In the genomic region with DNA sequence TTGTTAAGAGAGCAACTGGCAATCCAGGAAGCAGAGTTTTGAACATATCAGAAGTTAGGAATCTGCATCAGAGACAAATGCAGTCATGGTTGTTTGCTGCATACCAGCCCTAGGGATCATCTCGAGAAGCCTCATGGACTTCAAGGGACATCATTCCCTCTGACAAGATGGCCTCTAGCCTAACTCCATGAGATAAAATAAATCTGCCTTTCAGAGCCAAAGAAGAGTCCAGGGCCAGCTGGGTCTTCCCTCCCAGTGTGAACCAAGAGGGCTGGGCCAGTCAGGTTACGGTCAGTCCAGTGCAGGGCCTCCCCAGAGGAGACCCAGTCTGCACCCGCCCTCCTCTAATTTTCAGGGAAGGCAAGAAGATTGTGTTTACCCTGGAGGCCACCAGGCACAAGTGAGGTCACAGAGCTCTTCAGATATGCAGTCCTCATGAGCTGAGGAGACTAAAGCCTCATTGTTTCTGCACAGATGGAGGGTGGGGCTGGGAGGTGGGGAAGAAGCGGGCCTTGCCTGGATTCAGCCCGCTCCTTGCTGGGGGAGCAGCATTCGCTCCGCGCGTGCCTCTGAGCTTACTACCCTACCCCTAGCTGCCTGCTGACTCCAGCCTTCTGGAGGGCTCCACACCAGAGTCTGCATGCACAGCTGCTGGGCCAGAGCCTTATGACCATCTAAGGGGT, we compare ENCODE assay signal across 1 cellular context.
A peak's percentile ranks its signal among the peaks of the same experiment; 100 is the strongest.
TF ChIP-seq lines count a peak whose summit lies in the region.

No MANE protein-coding gene starts in this region.

TF ChIP-seq in HepG2, 621 proteins besides CTCF, POLR2A, EP300 and RAD21 (continued from another document):
- TF ChIP-seq, protein P1, sequence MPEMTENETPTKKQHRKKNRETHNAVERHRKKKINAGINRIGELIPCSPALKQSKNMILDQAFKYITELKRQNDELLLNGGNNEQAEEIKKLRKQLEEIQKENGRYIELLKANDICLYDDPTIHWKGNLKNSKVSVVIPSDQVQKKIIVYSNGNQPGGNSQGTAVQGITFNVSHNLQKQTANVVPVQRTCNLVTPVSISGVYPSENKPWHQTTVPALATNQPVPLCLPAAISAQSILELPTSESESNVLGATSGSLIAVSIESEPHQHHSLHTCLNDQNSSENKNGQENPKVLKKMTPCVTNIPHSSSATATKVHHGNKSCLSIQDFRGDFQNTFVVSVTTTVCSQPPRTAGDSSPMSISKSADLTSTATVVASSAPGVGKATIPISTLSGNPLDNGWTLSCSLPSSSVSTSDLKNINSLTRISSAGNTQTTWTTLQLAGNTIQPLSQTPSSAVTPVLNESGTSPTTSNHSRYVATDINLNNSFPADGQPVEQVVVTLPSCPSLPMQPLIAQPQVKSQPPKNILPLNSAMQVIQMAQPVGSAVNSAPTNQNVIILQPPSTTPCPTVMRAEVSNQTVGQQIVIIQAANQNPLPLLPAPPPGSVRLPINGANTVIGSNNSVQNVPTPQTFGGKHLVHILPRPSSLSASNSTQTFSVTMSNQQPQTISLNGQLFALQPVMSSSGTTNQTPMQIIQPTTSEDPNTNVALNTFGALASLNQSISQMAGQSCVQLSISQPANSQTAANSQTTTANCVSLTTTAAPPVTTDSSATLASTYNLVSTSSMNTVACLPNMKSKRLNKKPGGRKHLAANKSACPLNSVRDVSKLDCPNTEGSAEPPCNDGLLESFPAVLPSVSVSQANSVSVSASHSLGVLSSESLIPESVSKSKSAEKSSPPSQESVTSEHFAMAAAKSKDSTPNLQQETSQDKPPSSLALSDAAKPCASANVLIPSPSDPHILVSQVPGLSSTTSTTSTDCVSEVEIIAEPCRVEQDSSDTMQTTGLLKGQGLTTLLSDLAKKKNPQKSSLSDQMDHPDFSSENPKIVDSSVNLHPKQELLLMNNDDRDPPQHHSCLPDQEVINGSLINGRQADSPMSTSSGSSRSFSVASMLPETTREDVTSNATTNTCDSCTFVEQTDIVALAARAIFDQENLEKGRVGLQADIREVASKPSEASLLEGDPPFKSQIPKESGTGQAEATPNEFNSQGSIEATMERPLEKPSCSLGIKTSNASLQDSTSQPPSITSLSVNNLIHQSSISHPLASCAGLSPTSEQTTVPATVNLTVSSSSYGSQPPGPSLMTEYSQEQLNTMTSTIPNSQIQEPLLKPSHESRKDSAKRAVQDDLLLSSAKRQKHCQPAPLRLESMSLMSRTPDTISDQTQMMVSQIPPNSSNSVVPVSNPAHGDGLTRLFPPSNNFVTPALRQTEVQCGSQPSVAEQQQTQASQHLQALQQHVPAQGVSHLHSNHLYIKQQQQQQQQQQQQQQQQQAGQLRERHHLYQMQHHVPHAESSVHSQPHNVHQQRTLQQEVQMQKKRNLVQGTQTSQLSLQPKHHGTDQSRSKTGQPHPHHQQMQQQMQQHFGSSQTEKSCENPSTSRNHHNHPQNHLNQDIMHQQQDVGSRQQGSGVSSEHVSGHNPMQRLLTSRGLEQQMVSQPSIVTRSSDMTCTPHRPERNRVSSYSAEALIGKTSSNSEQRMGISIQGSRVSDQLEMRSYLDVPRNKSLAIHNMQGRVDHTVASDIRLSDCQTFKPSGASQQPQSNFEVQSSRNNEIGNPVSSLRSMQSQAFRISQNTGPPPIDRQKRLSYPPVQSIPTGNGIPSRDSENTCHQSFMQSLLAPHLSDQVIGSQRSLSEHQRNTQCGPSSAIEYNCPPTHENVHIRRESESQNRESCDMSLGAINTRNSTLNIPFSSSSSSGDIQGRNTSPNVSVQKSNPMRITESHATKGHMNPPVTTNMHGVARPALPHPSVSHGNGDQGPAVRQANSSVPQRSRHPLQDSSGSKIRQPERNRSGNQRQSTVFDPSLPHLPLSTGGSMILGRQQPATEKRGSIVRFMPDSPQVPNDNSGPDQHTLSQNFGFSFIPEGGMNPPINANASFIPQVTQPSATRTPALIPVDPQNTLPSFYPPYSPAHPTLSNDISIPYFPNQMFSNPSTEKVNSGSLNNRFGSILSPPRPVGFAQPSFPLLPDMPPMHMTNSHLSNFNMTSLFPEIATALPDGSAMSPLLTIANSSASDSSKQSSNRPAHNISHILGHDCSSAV (CRISPR knock-in tag; IDR thresholded peaks at IDR 0.05; ENCODE audit: borderline replicate concordance), result no peak
- 0 out of 2 replicates have a peak, but pooled peaks have one; percentile 30 for TF ChIP-seq MIER3 (CRISPR knock-in tag; IDR thresholded peaks at IDR 0.05; ENCODE audit: borderline replicate concordance)
- TF ChIP-seq ZNF282 (IDR thresholded peaks at IDR 0.05; ENCODE audit: partially characterized antibody), result no peak
- TF ChIP-seq, protein P2, sequence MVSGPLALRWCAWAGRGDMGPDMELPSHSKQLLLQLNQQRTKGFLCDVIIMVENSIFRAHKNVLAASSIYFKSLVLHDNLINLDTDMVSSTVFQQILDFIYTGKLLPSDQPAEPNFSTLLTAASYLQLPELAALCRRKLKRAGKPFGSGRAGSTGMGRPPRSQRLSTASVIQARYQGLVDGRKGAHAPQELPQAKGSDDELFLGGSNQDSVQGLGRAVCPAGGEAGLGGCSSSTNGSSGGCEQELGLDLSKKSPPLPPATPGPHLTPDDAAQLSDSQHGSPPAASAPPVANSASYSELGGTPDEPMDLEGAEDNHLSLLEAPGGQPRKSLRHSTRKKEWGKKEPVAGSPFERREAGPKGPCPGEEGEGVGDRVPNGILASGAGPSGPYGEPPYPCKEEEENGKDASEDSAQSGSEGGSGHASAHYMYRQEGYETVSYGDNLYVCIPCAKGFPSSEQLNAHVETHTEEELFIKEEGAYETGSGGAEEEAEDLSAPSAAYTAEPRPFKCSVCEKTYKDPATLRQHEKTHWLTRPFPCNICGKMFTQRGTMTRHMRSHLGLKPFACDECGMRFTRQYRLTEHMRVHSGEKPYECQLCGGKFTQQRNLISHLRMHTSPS (CRISPR knock-in tag; IDR thresholded peaks at IDR 0.05; ENCODE audit: low read depth), result no peak
- TF ChIP-seq SNAI1 (CRISPR knock-in tag; IDR thresholded peaks at IDR 0.05; ENCODE audit: borderline replicate concordance), result no peak
- TF ChIP-seq HMG20A (CRISPR knock-in tag; IDR thresholded peaks at IDR 0.05; ENCODE audit: borderline replicate concordance), result peak; percentile 40; the same call in 1 of the 2 replicates
- TF ChIP-seq, protein P3, sequence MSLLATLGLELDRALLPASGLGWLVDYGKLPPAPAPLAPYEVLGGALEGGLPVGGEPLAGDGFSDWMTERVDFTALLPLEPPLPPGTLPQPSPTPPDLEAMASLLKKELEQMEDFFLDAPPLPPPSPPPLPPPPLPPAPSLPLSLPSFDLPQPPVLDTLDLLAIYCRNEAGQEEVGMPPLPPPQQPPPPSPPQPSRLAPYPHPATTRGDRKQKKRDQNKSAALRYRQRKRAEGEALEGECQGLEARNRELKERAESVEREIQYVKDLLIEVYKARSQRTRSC (CRISPR knock-in tag; IDR thresholded peaks at IDR 0.05; ENCODE audit: low read depth), result no peak
- TF ChIP-seq ZNF563 (CRISPR knock-in tag; IDR thresholded peaks at IDR 0.05), result no peak
- no peak for TF ChIP-seq ZNF737 (CRISPR knock-in tag; IDR thresholded peaks at IDR 0.05; ENCODE audit: borderline replicate concordance)
- no peak for TF ChIP-seq HNRNPK (IDR thresholded peaks at IDR 0.05; ENCODE audit: low read depth, low read length, poor library complexity, severe bottlenecking)
- no peak for TF ChIP-seq ZNF569 (CRISPR knock-in tag; IDR thresholded peaks at IDR 0.05; ENCODE audit: borderline replicate concordance)
- TF ChIP-seq, protein P4, sequence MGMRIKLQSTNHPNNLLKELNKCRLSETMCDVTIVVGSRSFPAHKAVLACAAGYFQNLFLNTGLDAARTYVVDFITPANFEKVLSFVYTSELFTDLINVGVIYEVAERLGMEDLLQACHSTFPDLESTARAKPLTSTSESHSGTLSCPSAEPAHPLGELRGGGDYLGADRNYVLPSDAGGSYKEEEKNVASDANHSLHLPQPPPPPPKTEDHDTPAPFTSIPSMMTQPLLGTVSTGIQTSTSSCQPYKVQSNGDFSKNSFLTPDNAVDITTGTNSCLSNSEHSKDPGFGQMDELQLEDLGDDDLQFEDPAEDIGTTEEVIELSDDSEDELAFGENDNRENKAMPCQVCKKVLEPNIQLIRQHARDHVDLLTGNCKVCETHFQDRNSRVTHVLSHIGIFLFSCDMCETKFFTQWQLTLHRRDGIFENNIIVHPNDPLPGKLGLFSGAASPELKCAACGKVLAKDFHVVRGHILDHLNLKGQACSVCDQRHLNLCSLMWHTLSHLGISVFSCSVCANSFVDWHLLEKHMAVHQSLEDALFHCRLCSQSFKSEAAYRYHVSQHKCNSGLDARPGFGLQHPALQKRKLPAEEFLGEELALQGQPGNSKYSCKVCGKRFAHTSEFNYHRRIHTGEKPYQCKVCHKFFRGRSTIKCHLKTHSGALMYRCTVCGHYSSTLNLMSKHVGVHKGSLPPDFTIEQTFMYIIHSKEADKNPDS (CRISPR knock-in tag; IDR thresholded peaks at IDR 0.05), result no peak
- no peak for TF ChIP-seq KDM1A (CRISPR knock-in tag; IDR thresholded peaks at IDR 0.05)
- TF ChIP-seq ZNF616 (CRISPR knock-in tag; IDR thresholded peaks at IDR 0.05; ENCODE audit: low read depth), result no peak
- no peak for TF ChIP-seq PHB2 (IDR thresholded peaks at IDR 0.05; ENCODE audit: partially characterized antibody)
- TF ChIP-seq MXD4 (CRISPR knock-in tag; IDR thresholded peaks at IDR 0.05), result 0 out of 2 replicates have a peak, but pooled peaks have one; percentile 19
- TF ChIP-seq, protein P5, sequence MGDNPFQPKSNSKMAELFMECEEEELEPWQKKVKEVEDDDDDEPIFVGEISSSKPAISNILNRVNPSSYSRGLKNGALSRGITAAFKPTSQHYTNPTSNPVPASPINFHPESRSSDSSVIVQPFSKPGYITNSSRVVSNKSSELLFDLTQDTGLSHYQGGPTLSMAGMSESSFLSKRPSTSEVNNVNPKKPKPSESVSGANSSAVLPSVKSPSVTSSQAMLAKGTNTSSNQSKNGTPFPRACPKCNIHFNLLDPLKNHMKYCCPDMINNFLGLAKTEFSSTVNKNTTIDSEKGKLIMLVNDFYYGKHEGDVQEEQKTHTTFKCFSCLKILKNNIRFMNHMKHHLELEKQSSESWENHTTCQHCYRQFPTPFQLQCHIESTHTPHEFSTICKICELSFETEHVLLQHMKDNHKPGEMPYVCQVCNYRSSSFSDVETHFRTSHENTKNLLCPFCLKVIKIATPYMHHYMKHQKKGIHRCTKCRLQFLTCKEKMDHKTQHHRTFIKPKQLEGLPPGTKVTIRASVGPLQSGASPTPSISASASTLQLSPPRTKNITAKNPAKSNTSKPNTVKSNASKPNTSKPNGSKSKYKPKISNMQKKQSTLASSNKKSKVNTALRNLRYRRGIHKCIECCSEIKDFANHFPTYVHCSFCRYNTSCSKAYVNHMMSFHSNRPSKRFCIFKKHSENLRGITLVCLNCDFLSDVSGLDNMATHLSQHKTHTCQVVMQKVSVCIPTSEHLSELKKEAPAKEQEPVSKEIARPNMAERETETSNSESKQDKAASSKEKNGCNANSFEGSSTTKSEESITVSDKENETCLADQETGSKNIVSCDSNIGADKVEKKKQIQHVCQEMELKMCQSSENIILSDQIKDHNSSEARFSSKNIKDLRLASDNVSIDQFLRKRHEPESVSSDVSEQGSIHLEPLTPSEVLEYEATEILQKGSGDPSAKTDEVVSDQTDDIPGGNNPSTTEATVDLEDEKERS (CRISPR knock-in tag; IDR thresholded peaks at IDR 0.05), result no peak
- no peak for TF ChIP-seq ZNF225 (CRISPR knock-in tag; IDR thresholded peaks at IDR 0.05)
- no peak for TF ChIP-seq MEIS2 (CRISPR knock-in tag; IDR thresholded peaks at IDR 0.05)
- no peak for TF ChIP-seq ZNF652 (CRISPR knock-in tag; IDR thresholded peaks at IDR 0.05; ENCODE audit: borderline replicate concordance, low read depth)
- peak; percentile 64; the same call in 1 of the 2 replicates for TF ChIP-seq ZNF614 (CRISPR knock-in tag; IDR thresholded peaks at IDR 0.05; ENCODE audit: borderline replicate concordance)
- TF ChIP-seq ZSCAN31 (CRISPR knock-in tag; IDR thresholded peaks at IDR 0.05; ENCODE audit: low read depth), result no peak
- TF ChIP-seq, protein P6, sequence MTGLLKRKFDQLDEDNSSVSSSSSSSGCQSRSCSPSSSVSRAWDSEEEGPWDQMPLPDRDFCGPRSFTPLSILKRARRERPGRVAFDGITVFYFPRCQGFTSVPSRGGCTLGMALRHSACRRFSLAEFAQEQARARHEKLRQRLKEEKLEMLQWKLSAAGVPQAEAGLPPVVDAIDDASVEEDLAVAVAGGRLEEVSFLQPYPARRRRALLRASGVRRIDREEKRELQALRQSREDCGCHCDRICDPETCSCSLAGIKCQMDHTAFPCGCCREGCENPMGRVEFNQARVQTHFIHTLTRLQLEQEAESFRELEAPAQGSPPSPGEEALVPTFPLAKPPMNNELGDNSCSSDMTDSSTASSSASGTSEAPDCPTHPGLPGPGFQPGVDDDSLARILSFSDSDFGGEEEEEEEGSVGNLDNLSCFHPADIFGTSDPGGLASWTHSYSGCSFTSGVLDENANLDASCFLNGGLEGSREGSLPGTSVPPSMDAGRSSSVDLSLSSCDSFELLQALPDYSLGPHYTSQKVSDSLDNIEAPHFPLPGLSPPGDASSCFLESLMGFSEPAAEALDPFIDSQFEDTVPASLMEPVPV (CRISPR knock-in tag; IDR thresholded peaks at IDR 0.05), result no peak
- 0 out of 2 replicates have a peak, but pooled peaks have one; percentile 55 for TF ChIP-seq RFXAP (CRISPR knock-in tag; IDR thresholded peaks at IDR 0.05; ENCODE audit: borderline replicate concordance)
- TF ChIP-seq, protein P7, sequence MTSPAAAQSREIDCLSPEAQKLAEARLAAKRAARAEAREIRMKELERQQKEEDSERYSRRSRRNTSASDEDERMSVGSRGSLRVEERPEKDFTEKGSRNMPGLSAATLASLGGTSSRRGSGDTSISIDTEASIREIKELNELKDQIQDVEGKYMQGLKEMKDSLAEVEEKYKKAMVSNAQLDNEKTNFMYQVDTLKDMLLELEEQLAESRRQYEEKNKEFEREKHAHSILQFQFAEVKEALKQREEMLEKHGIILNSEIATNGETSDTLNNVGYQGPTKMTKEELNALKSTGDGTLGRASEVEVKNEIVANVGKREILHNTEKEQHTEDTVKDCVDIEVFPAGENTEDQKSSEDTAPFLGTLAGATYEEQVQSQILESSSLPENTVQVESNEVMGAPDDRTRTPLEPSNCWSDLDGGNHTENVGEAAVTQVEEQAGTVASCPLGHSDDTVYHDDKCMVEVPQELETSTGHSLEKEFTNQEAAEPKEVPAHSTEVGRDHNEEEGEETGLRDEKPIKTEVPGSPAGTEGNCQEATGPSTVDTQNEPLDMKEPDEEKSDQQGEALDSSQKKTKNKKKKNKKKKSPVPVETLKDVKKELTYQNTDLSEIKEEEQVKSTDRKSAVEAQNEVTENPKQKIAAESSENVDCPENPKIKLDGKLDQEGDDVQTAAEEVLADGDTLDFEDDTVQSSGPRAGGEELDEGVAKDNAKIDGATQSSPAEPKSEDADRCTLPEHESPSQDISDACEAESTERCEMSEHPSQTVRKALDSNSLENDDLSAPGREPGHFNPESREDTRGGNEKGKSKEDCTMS (CRISPR knock-in tag; conservative IDR thresholded peaks at IDR 0.05), result no peak
- TF ChIP-seq ZNF30 (CRISPR knock-in tag; IDR thresholded peaks at IDR 0.05), result no peak
- no peak for TF ChIP-seq ZNF121 (CRISPR knock-in tag; IDR thresholded peaks at IDR 0.05)
- TF ChIP-seq, protein P8, sequence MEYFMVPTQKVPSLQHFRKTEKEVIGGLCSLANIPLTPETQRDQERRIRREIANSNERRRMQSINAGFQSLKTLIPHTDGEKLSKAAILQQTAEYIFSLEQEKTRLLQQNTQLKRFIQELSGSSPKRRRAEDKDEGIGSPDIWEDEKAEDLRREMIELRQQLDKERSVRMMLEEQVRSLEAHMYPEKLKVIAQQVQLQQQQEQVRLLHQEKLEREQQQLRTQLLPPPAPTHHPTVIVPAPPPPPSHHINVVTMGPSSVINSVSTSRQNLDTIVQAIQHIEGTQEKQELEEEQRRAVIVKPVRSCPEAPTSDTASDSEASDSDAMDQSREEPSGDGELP (IDR thresholded peaks at IDR 0.05; ENCODE audit: borderline replicate concordance, low read depth), result peak; percentile 33; the same call in 1 of the 2 replicates
- TF ChIP-seq, protein P9, sequence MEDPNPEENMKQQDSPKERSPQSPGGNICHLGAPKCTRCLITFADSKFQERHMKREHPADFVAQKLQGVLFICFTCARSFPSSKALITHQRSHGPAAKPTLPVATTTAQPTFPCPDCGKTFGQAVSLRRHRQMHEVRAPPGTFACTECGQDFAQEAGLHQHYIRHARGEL (CRISPR knock-in tag; IDR thresholded peaks at IDR 0.05), result no peak
